ENCODE assay signal across 8 cellular contexts in the genomic region with DNA sequence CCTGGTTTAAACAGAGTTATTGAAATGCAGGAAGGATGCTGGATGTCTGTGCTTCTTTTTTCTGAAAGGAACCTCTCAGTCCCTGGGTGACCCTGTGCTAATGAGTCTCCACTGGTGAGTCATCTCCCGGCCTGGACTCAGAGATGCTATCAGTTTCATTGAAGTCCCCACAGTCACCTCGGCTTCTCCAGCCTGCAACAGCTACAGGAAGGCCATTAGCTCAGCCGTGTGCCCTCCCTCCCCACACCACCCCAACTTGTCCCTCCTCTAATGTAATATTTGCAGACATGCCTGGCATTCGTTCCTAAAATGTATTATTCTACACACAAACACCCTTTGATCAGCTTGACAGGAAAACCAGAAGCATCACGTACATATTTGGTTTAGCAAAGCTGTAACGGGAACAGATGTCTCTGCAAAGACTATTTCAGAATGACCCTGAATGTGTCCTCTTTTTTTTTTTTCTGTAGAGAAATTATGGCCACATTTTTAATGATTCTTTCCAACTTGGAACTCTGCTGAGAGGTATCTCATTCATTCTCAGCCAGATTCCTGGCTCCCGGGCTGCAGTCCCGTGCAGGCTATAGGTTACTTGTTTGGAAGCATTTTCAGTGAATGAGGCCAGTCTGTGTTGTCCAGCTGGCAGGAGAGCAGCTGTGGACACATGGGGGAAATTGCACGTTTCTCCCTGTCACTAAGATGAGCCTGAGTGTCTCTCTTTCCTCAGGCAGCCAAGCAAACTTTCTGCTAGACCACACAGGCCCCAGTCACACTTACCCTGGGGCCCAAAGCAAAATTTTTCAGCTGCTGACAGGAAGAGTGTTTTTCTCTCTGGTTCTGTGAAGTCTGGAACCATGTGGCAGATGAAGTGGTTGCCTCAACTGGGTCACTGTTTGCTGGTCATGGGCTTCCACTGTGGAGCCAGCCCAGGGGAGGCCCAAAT.
DNase-seq lines count a peak whose midpoint lies in the region; ATAC-seq lines count a peak whose summit lies in the region.

No MANE protein-coding gene starts in this region.

- no peaks in the 10 kb centered on the region for H3K36me3 ChIP-seq in subcutaneous abdominal adipose tissue (ENCODE audit: control insufficient read depth in 5 of 5, insufficient read depth in 5 of 5, low read length in 5 of 5)

- H3K27me3 Mint-ChIP-seq in activated naive CD8-positive, alpha-beta T cell: no peaks in the 10 kb centered on the region
- no peaks in the 10 kb centered on the region for H3K27me3 Mint-ChIP-seq in activated naive CD8-positive, alpha-beta T cell treated with anti-CD3 and anti-CD28 coated beads for 36 hours
- no peaks in the 10 kb centered on the region for H3K27me3 Mint-ChIP-seq in activated naive CD4-positive, alpha-beta T cell treated with anti-CD3 and anti-CD28 coated beads, Interleukin-2, amount 50 U/mL, for 24 hours
- peaks cover 8 to 14% (median 14%) of the 10 kb centered on the region in 3 donors for H3K27me3 Mint-ChIP-seq in immature natural killer cell (ENCODE audit: low read depth in 3 of 3)

- no peaks in the 10 kb centered on the region for H3K9me3 Mint-ChIP-seq in activated naive CD8-positive, alpha-beta T cell (ENCODE audit: low read depth)
- H3K9me3 Mint-ChIP-seq in activated naive CD8-positive, alpha-beta T cell treated with anti-CD3 and anti-CD28 coated beads for 36 hours: no peaks in the 10 kb centered on the region
- no peaks in the 10 kb centered on the region for H3K9me3 Mint-ChIP-seq in activated naive CD4-positive, alpha-beta T cell treated with anti-CD3 and anti-CD28 coated beads, Interleukin-2, amount 50 U/mL, for 24 hours
- no peaks in the 10 kb centered on the region for H3K9me3 Mint-ChIP-seq in immature natural killer cell

- H3K9me3 ChIP-seq in subcutaneous abdominal adipose tissue (ENCODE audit: control insufficient read depth in 5 of 5, low read length in 5 of 5): no peaks in the 10 kb centered on the region

- no peaks in the 10 kb centered on the region for H3K27me3 ChIP-seq in subcutaneous abdominal adipose tissue (ENCODE audit: control insufficient read depth in 5 of 5, insufficient read depth in 4 of 5, low read length in 5 of 5)

- H3K4me1 ChIP-seq in subcutaneous abdominal adipose tissue (ENCODE audit: control insufficient read depth in 5 of 5, insufficient read depth in 5 of 5, low read length in 5 of 5): peaks cover 0 to 54% (median 43%) of the 10 kb centered on the region in 5 donors

- no peaks in the 10 kb centered on the region for H3K36me3 Mint-ChIP-seq in activated naive CD8-positive, alpha-beta T cell
- H3K36me3 Mint-ChIP-seq in activated naive CD8-positive, alpha-beta T cell treated with anti-CD3 and anti-CD28 coated beads for 36 hours: no peaks in the 10 kb centered on the region
- H3K36me3 Mint-ChIP-seq in activated naive CD4-positive, alpha-beta T cell treated with anti-CD3 and anti-CD28 coated beads, Interleukin-2, amount 50 U/mL, for 24 hours: no peaks in the 10 kb centered on the region
- H3K36me3 Mint-ChIP-seq in immature natural killer cell: peaks cover 0 to 6% (median 0%) of the 10 kb centered on the region in 3 donors

- H3K4me1 Mint-ChIP-seq in activated naive CD8-positive, alpha-beta T cell (ENCODE audit: low read depth): peaks cover 32% of the 10 kb centered on the region
- peaks cover 23% of the 10 kb centered on the region for H3K4me1 Mint-ChIP-seq in activated naive CD8-positive, alpha-beta T cell treated with anti-CD3 and anti-CD28 coated beads for 36 hours
- H3K4me1 Mint-ChIP-seq in activated naive CD4-positive, alpha-beta T cell treated with anti-CD3 and anti-CD28 coated beads, Interleukin-2, amount 50 U/mL, for 24 hours: peaks cover 43% of the 10 kb centered on the region
- H3K4me1 Mint-ChIP-seq in immature natural killer cell: peaks cover 36 to 43% of the 10 kb centered on the region in 2 donors

- no peak overlapping the region for H3K9ac ChIP-seq in subcutaneous abdominal adipose tissue (ENCODE audit: low read length in 5 of 5)

- no peak overlapping the region for H3K4me3 ChIP-seq in subcutaneous abdominal adipose tissue (ENCODE audit: low read depth in 1 of 5, low read length in 5 of 5)

- peak overlapping the region; percentile 31 for H3K27ac ChIP-seq in subcutaneous abdominal adipose tissue (ENCODE audit: low read depth, low read length)

- DNase-seq in activated naive CD8-positive, alpha-beta T cell treated with anti-CD3 and anti-CD28 coated beads for 36 hours: no peak
- peak; percentile 79 for DNase-seq in MV-4-11 (lab: John Stamatoyannopoulos, UW)
- peak; percentile 12 to 47 (median 24) for DNase-seq in immature natural killer cell
- no peak for DNase-seq in NCI-H526 (lab: John Stamatoyannopoulos, UW)

- H3K27ac Mint-ChIP-seq in activated naive CD8-positive, alpha-beta T cell: no peak overlapping the region
- H3K27ac Mint-ChIP-seq in activated naive CD8-positive, alpha-beta T cell treated with anti-CD3 and anti-CD28 coated beads for 36 hours: no peak overlapping the region
- H3K27ac Mint-ChIP-seq in activated naive CD4-positive, alpha-beta T cell treated with anti-CD3 and anti-CD28 coated beads, Interleukin-2, amount 50 U/mL, for 24 hours: no peak overlapping the region
- peak overlapping the region in 5 of 6 donors; percentile 8 to 89 (median 72) for H3K27ac Mint-ChIP-seq in immature natural killer cell

- ATAC-seq in HG02588 (IDR thresholded peaks at IDR 0.05; ENCODE audit: unreplicated experiment): peak; percentile 86

- H3K4me3 Mint-ChIP-seq in activated naive CD8-positive, alpha-beta T cell: peak overlapping the region; percentile 4
- H3K4me3 Mint-ChIP-seq in activated naive CD8-positive, alpha-beta T cell treated with anti-CD3 and anti-CD28 coated beads for 36 hours: no peak overlapping the region
- H3K4me3 Mint-ChIP-seq in activated naive CD4-positive, alpha-beta T cell treated with anti-CD3 and anti-CD28 coated beads, Interleukin-2, amount 50 U/mL, for 24 hours: peak overlapping the region; percentile 59
- H3K4me3 Mint-ChIP-seq in immature natural killer cell: peak overlapping the region; percentile 9 to 67 (median 50)

Comparison
In these comparisons a context has a peak if more than half of its experiments do, and no peak if none do; other contexts are left out.
1. H3K27ac Mint-ChIP-seq: peak in immature natural killer cell (5 of 6); none in activated naive CD8-positive, alpha-beta T cell (single experiment), activated naive CD8-positive, alpha-beta T cell treated with anti-CD3 and anti-CD28 coated beads for 36 hours (single experiment) and activated naive CD4-positive, alpha-beta T cell treated with anti-CD3 and anti-CD28 coated beads, Interleukin-2, amount 50 U/mL, for 24 hours (single experiment).
2. DNase-seq: peak in MV-4-11 (single experiment) and immature natural killer cell (3 of 3); none in activated naive CD8-positive, alpha-beta T cell treated with anti-CD3 and anti-CD28 coated beads for 36 hours (single experiment) and NCI-H526 (0 of 2).